In the genomic region with DNA sequence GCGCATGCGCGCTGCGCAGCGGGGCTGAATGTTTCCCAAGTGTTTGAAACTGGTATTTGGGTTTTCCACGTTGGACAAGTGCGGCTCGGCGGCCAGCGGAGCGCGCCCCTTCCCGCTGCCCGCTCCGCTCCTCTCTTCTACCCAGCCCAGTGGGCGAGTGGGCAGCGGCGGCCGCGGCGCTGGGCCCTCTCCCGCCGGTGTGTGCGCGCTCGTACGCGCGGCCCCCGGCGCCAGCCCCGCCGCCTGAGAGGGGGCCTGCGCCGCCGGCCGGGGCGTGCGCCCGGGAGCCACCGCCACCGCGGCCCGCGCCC, we compare ENCODE assay signal across 8 cellular contexts. TPM values are rescaled to one million over a fixed set of nuclear protein-coding genes. Genes with fewer than 3 reads are reported as not detected.
DNase-seq lines count a peak whose midpoint lies in the region; FAIRE-seq and TF ChIP-seq lines count a peak whose summit lies in the region.

A gene with protein sequence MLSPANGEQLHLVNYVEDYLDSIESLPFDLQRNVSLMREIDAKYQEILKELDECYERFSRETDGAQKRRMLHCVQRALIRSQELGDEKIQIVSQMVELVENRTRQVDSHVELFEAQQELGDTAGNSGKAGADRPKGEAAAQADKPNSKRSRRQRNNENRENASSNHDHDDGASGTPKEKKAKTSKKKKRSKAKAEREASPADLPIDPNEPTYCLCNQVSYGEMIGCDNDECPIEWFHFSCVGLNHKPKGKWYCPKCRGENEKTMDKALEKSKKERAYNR (plus strand): TSS at position 59 of the 311 bp plus-strand sequence. CDS start 450 bp downstream, outside the sequence.

- peaks cover 18% of the 10 kb centered on the region for H3K4me1 Mint-ChIP-seq in nephron

- H3K4me2 ChIP-seq in BLaER1 treated with 17β-estradiol and CSF1 and Interleukin-3, amounts not matched to agents 10 nM and 100 nM, result peak within 1 kb of the TSS; percentile 86 to 97 (median 92)

- DNase-seq in LHCN-M2 (ENCODE audit: low read depth) (no peak), dorsolateral prefrontal cortex (peak in 2 of 10 donors; percentile 68 to 84), NCI-H446 treated with DMSO at 0.1 percent for 48 hours (lab: John Stamatoyannopoulos, UW) (no peak), HEK293T (ENCODE audit: extremely low spot score) (no peak), NCI-H187 (lab: John Stamatoyannopoulos, UW) (no peak), urothelium cell line (ENCODE audit: low spot score) (no peak)

- H3K27ac ChIP-seq in BLaER1 treated with 17β-estradiol and CSF1 and Interleukin-3, amounts not matched to agents 10 nM and 100 nM, result peak within 1 kb of the TSS; percentile 92 to 99 (median 98)
- H3K27ac ChIP-seq in dorsolateral prefrontal cortex, result peak within 1 kb of the TSS; percentile 95 to 100 (median 99)

- FAIRE-seq in urothelium cell line (lab: Jason Lieb, UNC), result no peak

- peak within 1 kb of the TSS; percentile 97 to 100 (median 99) for H3K27ac Mint-ChIP-seq in nephron

- H3K4me3 ChIP-seq in BLaER1 treated with 17β-estradiol and CSF1 and Interleukin-3, amounts not matched to agents 10 nM and 100 nM, result peak within 1 kb of the TSS; percentile 88 to 100 (median 98)
- H3K4me3 ChIP-seq in dorsolateral prefrontal cortex, result peak within 1 kb of the TSS; percentile 76 to 100 (median 98)

- POLR2A ChIA-PET in HEK293T (lab: Yijun Ruan, JAX), result no interaction called here

- no peaks in the 10 kb centered on the region for H3K27me3 Mint-ChIP-seq in nephron (ENCODE audit: low read depth)

- peak in 1 of 56 donors; percentile 5 for TF ChIP-seq CTCF in dorsolateral prefrontal cortex (IDR thresholded peaks at IDR 0.05 in 54 of 56, conservative IDR thresholded peaks at IDR 0.05 in 2 of 56; ENCODE audit: low read depth in 1 of 56, partially characterized antibody in 56 of 56)
- TF ChIP-seq CTCF in nephron (IDR thresholded peaks at IDR 0.05; ENCODE audit: unreplicated experiment in 3 of 3), result no peak

- no peaks in the 10 kb centered on the region for H3K36me3 Mint-ChIP-seq in nephron (ENCODE audit: low read depth)

- no peaks in the 10 kb centered on the region for H3K9me3 Mint-ChIP-seq in nephron

- CTCF ChIA-PET in HEK293T (lab: Yijun Ruan, JAX), result no interaction called here

- peaks cover 27 to 46% (median 37%) of the 10 kb centered on the region in 10 experiments for H3K4me1 ChIP-seq in BLaER1 treated with 17β-estradiol and CSF1 and Interleukin-3, amounts not matched to agents 10 nM and 100 nM

- no peaks in the 10 kb centered on the region for H3K27me3 ChIP-seq in BLaER1 treated with 17β-estradiol and CSF1 and Interleukin-3, amounts not matched to agents 10 nM and 100 nM
- H3K27me3 ChIP-seq in dorsolateral prefrontal cortex, result no peaks in the 10 kb centered on the region

- H3K9ac ChIP-seq in BLaER1 treated with 17β-estradiol and CSF1 and Interleukin-3, amounts not matched to agents 10 nM and 100 nM, result peak within 1 kb of the TSS; percentile 90 to 99 (median 96)

- H4K20me1 ChIP-seq in BLaER1 treated with 17β-estradiol and CSF1 and Interleukin-3, amounts not matched to agents 10 nM and 100 nM, result peaks cover 22 to 44% (median 29%) of the 10 kb centered on the region in 11 experiments; a peak in 21 of 22 replicates

- intact Hi-C loops in dorsolateral prefrontal cortex (cut with DNase I), result loop anchor here (2.0 to 10.0 kb wide), 6 partner anchors 69 to 501 kb away; a partner anchor contains a TSS

- H3K9me3 ChIP-seq in BLaER1 treated with 17β-estradiol and CSF1 and Interleukin-3, amounts not matched to agents 10 nM and 100 nM (replicated peaks in 1 of 11), result no peaks in the 10 kb centered on the region

- H3K4me3 Mint-ChIP-seq in nephron, result peak within 1 kb of the TSS; percentile 98 to 99 (median 98)

- H3K36me3 ChIP-seq in BLaER1 treated with 17β-estradiol and CSF1 and Interleukin-3, amounts not matched to agents 10 nM and 100 nM, result peaks cover 0 to under 1% (median 0%) of the 10 kb centered on the region in 11 experiments; a peak in 1 of 22 replicates

TF ChIP-seq in HEK293T, 16 proteins besides CTCF, POLR2A, EP300 and RAD21:
- TF ChIP-seq HDGF (IDR thresholded peaks at IDR 0.05; ENCODE audit: borderline replicate concordance), result no peak
- TF ChIP-seq NFRKB (IDR thresholded peaks at IDR 0.05), result no peak
- TF ChIP-seq SP1 (IDR thresholded peaks at IDR 0.05), result no peak
- TF ChIP-seq ZNF384 (IDR thresholded peaks at IDR 0.05), result no peak
- TF ChIP-seq BHLHE40 (IDR thresholded peaks at IDR 0.05; ENCODE audit: borderline replicate concordance), result no peak
- no peak for TF ChIP-seq SUZ12 (IDR thresholded peaks at IDR 0.05)
- TF ChIP-seq LEF1 (IDR thresholded peaks at IDR 0.05; ENCODE audit: borderline replicate concordance), result no peak
- TF ChIP-seq FOXA1 (IDR thresholded peaks at IDR 0.05), result no peak
- TF ChIP-seq, protein P1, sequence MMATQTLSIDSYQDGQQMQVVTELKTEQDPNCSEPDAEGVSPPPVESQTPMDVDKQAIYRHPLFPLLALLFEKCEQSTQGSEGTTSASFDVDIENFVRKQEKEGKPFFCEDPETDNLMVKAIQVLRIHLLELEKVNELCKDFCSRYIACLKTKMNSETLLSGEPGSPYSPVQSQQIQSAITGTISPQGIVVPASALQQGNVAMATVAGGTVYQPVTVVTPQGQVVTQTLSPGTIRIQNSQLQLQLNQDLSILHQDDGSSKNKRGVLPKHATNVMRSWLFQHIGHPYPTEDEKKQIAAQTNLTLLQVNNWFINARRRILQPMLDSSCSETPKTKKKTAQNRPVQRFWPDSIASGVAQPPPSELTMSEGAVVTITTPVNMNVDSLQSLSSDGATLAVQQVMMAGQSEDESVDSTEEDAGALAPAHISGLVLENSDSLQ (IDR thresholded peaks at IDR 0.05), result no peak
- TF ChIP-seq FOXM1 (IDR thresholded peaks at IDR 0.05; ENCODE audit: borderline replicate concordance), result no peak
- no peak for TF ChIP-seq TARDBP (IDR thresholded peaks at IDR 0.05)
- no peak for TF ChIP-seq FOXK2 (IDR thresholded peaks at IDR 0.05)
- no peak for TF ChIP-seq CTBP1 (IDR thresholded peaks at IDR 0.05; ENCODE audit: borderline replicate concordance)
- TF ChIP-seq ELF4 (IDR thresholded peaks at IDR 0.05), result no peak
- no peak for TF ChIP-seq ARNT (IDR thresholded peaks at IDR 0.05)
- TF ChIP-seq L3MBTL2 (conservative IDR thresholded peaks at IDR 0.05), result no peak

RNA-seq across cellular contexts. Expression of the gene that starts here (rescaled TPM):
- total RNA-seq in LHCN-M2 (2014; rRNA removed) (7.8 and 14.8 TPM in 2 replicates), dorsolateral prefrontal cortex (10 to 100 TPM; 10.1 to 22.6 (median 16.2) TPM)
- polyA plus RNA-seq in LHCN-M2 (2012), result 7.3 TPM
